In the genomic region with DNA sequence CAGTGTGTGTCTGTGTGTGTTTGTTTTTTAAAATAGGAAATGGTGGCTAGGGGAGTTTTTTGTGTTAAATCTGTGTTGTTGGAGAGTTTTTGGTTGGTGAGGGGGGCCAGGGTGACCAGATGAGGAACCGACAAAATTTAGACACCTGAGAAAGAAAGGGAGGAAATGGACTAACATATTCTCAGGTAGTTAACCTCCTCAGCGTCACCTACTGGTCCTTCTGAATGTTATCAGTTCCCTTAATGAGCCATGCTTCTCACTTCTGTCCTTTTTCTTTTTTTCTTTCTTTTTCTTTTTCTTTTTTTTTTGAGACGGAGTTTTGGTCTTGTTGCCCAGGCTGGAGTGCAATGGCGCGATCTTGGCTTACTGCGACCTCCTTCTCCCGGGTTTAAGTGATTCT, we compare ENCODE assay signal across 1 cellular context.
TF ChIP-seq lines count a peak whose summit lies in the region.

No MANE protein-coding gene starts in this region.

TF ChIP-seq in K562, 482 proteins besides CTCF, POLR2A, EP300 and RAD21 (continued from another document):
- TF ChIP-seq, protein P1, sequence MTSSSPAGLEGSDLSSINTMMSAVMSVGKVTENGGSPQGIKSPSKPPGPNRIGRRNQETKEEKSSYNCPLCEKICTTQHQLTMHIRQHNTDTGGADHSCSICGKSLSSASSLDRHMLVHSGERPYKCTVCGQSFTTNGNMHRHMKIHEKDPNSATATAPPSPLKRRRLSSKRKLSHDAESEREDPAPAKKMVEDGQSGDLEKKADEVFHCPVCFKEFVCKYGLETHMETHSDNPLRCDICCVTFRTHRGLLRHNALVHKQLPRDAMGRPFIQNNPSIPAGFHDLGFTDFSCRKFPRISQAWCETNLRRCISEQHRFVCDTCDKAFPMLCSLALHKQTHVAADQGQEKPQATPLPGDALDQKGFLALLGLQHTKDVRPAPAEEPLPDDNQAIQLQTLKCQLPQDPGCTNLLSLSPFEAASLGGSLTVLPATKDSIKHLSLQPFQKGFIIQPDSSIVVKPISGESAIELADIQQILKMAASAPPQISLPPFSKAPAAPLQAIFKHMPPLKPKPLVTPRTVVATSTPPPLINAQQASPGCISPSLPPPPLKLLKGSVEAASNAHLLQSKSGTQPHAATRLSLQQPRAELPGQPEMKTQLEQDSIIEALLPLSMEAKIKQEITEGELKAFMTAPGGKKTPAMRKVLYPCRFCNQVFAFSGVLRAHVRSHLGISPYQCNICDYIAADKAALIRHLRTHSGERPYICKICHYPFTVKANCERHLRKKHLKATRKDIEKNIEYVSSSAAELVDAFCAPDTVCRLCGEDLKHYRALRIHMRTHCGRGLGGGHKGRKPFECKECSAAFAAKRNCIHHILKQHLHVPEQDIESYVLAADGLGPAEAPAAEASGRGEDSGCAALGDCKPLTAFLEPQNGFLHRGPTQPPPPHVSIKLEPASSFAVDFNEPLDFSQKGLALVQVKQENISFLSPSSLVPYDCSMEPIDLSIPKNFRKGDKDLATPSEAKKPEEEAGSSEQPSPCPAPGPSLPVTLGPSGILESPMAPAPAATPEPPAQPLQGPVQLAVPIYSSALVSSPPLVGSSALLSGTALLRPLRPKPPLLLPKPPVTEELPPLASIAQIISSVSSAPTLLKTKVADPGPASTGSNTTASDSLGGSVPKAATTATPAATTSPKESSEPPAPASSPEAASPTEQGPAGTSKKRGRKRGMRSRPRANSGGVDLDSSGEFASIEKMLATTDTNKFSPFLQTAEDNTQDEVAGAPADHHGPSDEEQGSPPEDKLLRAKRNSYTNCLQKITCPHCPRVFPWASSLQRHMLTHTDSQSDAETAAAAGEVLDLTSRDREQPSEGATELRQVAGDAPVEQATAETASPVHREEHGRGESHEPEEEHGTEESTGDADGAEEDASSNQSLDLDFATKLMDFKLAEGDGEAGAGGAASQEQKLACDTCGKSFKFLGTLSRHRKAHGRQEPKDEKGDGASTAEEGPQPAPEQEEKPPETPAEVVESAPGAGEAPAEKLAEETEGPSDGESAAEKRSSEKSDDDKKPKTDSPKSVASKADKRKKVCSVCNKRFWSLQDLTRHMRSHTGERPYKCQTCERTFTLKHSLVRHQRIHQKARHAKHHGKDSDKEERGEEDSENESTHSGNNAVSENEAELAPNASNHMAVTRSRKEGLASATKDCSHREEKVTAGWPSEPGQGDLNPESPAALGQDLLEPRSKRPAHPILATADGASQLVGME (CRISPR knock-in tag; IDR thresholded peaks at IDR 0.05): no peak
- TF ChIP-seq CHD1 (IDR thresholded peaks at IDR 0.05; ENCODE audit: low read length): no peak
- TF ChIP-seq, protein P2, sequence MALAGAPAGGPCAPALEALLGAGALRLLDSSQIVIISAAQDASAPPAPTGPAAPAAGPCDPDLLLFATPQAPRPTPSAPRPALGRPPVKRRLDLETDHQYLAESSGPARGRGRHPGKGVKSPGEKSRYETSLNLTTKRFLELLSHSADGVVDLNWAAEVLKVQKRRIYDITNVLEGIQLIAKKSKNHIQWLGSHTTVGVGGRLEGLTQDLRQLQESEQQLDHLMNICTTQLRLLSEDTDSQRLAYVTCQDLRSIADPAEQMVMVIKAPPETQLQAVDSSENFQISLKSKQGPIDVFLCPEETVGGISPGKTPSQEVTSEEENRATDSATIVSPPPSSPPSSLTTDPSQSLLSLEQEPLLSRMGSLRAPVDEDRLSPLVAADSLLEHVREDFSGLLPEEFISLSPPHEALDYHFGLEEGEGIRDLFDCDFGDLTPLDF (CRISPR knock-in tag; IDR thresholded peaks at IDR 0.05): no peak
TF ChIP-seq in K562: peak in this region for 0.
